In genomic region chr22:46844606-46845210, GRCh38 we compare ENCODE assay signal across 16 cellular contexts.
A peak's percentile ranks its signal among the peaks of the same experiment; 100 is the strongest.
DNase-seq lines count a peak whose midpoint lies in the region; ATAC-seq and TF ChIP-seq lines count a peak whose summit lies in the region.
"Had no signal": no experiment of that assay in that cellular context is flagged by ENCODE, and none has a peak within 500 bp of the region (broad histone marks: within the 10 kb centered on the region; RNA-seq: fewer than 3 reads in every experiment).

No MANE protein-coding gene starts in this region.

- intact Hi-C loops in left ventricle myocardium inferior (cut with micrococcal nuclease) (no loop called here), Right ventricle myocardium superior (cut with DNase I) (loop anchor here (5.0 kb wide), 1 partner anchor 1648 kb away; no protein-coding TSS in a partner anchor)

- H3K4me2 ChIP-seq in fibroblast of lung (ENCODE audit: extremely low read depth, insufficient read depth, low read length) (peak overlapping the region; percentile 7), osteoblast (ENCODE audit: insufficient read depth, low read length) (peak overlapping the region; percentile 22)
- H3K4me2 ChIP-seq: A549 had no signal

- H3K36me3 ChIP-seq in left ventricle myocardium inferior: no peaks in the 10 kb centered on the region
- H3K36me3 ChIP-seq in fibroblast of lung (ENCODE audit: control insufficient read depth, insufficient read depth, low read length): no peaks in the 10 kb centered on the region
- H3K36me3 ChIP-seq in osteoblast (ENCODE audit: insufficient read depth, low read length): no peaks in the 10 kb centered on the region
- H3K36me3 ChIP-seq in HAP-1 (replicated peaks): no peaks in the 10 kb centered on the region

- no peak overlapping the region for H3K4me3 Mint-ChIP-seq in glutamatergic neuron (ENCODE audit: unreplicated experiment)
- H3K4me3 Mint-ChIP-seq: activated B cell treated with CpG ODN at 0.5 μM for 24 hours; central memory CD8-positive, alpha-beta T cell; IgD-negative memory B cell had no signal

- H3K27ac ChIP-seq in left ventricle myocardium inferior (replicated peaks) (peak overlapping the region; percentile 20), fibroblast of lung (ENCODE audit: insufficient read depth, low read length) (no peak overlapping the region), osteoblast (ENCODE audit: low read depth, low read length) (no peak overlapping the region)
- H3K27ac ChIP-seq: A549, right lobe of liver had no signal

- no peak for TF ChIP-seq CTCF in left ventricle myocardium inferior (IDR thresholded peaks at IDR 0.05; ENCODE audit: borderline replicate concordance)
- TF ChIP-seq CTCF in fibroblast of lung (conservative IDR thresholded peaks at IDR 0.05 in 1 of 2, IDR thresholded peaks at IDR 0.05 in 1 of 2; ENCODE audit: low read depth in 1 of 2, low read length in 2 of 2): no peak
- TF ChIP-seq CTCF in osteoblast (IDR thresholded peaks at IDR 0.05; ENCODE audit: extremely low read depth, low read depth, low read length): no peak
- TF ChIP-seq CTCF in glutamatergic neuron (IDR thresholded peaks at IDR 0.05; ENCODE audit: partially characterized antibody, unreplicated experiment): no peak

- H3K79me2 ChIP-seq in fibroblast of lung (ENCODE audit: control insufficient read depth, insufficient read depth, low read length): no peaks in the 10 kb centered on the region
- H3K79me2 ChIP-seq in osteoblast (ENCODE audit: insufficient read depth, low read length): peaks cover 21% of the 10 kb centered on the region

- H3K27me3 ChIP-seq in left ventricle myocardium inferior (ENCODE audit: low read depth) (no peaks in the 10 kb centered on the region), fibroblast of lung (ENCODE audit: control insufficient read depth, insufficient read depth, low read length) (no peaks in the 10 kb centered on the region), osteoblast (ENCODE audit: insufficient read depth, low read length) (no peaks in the 10 kb centered on the region), HAP-1 (ENCODE audit: low read depth) (no peaks in the 10 kb centered on the region)
- H3K27me3 ChIP-seq: right lobe of liver had no signal

- no peak for DNase-seq in left ventricle myocardium inferior
- DNase-seq in Right ventricle myocardium superior: no peak
- DNase-seq in fibroblast of lung (ENCODE audit: low read depth in 2 of 2): no peak
- no peak for DNase-seq in osteoblast (ENCODE audit: insufficient read length, low spot score, missing footprints)
- DNase-seq in T-helper 1 cell: no peak
- no peak for DNase-seq in HAP-1 (ENCODE audit: low spot score in 2 of 2)
- DNase-seq in glutamatergic neuron: no peak
- DNase-seq: activated B cell treated with CpG ODN at 0.5 μM for 24 hours; NCI-H526; right lobe of liver; stimulated activated naive CD4-positive, alpha-beta T cell treated with Interleukin-2 at 50 U/mL for 16 hours had no signal

- H3K9ac ChIP-seq in fibroblast of lung (ENCODE audit: insufficient read depth, low read length): no peak overlapping the region

- H3K27me3 Mint-ChIP-seq in glutamatergic neuron (ENCODE audit: unreplicated experiment): peaks cover 2% of the 10 kb centered on the region
- H3K27me3 Mint-ChIP-seq: activated B cell treated with CpG ODN at 0.5 μM for 24 hours; central memory CD8-positive, alpha-beta T cell; IgD-negative memory B cell had no signal

- H3K9me3 ChIP-seq in left ventricle myocardium inferior (replicated peaks): no peaks in the 10 kb centered on the region
- H3K9me3 ChIP-seq in fibroblast of lung (ENCODE audit: control insufficient read depth, insufficient read depth, low read depth, low read length): no peaks in the 10 kb centered on the region
- H3K9me3 ChIP-seq in osteoblast (ENCODE audit: low read depth, low read length): no peaks in the 10 kb centered on the region
- no peaks in the 10 kb centered on the region for H3K9me3 ChIP-seq in HAP-1
- H3K9me3 ChIP-seq: A549, right lobe of liver had no signal

- H3K4me1 ChIP-seq in left ventricle myocardium inferior (peaks cover 17% of the 10 kb centered on the region), fibroblast of lung (ENCODE audit: control insufficient read depth, extremely low read depth, insufficient read depth, low read length) (no peaks in the 10 kb centered on the region), osteoblast (ENCODE audit: insufficient read depth, low read length) (peaks cover 5% of the 10 kb centered on the region), HAP-1 (no peaks in the 10 kb centered on the region)
- H3K4me1 ChIP-seq: right lobe of liver had no signal

- peaks cover 6% of the 10 kb centered on the region for H3K4me1 Mint-ChIP-seq in glutamatergic neuron (ENCODE audit: low read depth, unreplicated experiment)

- H2AFZ ChIP-seq in fibroblast of lung (ENCODE audit: low read length) (no peak overlapping the region), osteoblast (ENCODE audit: low read length) (no peak overlapping the region)

- no peak overlapping the region for H3K27ac Mint-ChIP-seq in glutamatergic neuron (ENCODE audit: unreplicated experiment)
- H3K27ac Mint-ChIP-seq: activated B cell treated with CpG ODN at 0.5 μM for 24 hours had no signal

- H3K4me3 ChIP-seq in left ventricle myocardium inferior (peak overlapping the region; percentile 44), fibroblast of lung (replicated peaks in 1 of 4; ENCODE audit: control extremely low read depth in 1 of 4, insufficient read depth in 1 of 4, low read depth in 3 of 4, low read length in 4 of 4) (peak overlapping the region in 2 of 4 experiments; percentile 6 to 30), osteoblast (ENCODE audit: insufficient read depth, low read length) (no peak overlapping the region), HAP-1 (no peak overlapping the region)
- H3K4me3 ChIP-seq: A549, right lobe of liver had no signal

- in situ Hi-C loops in HAP-1 (cut with MboI; ENCODE audit: low sequenced_read_pairs): no loop called here

- ATAC-seq in Right ventricle myocardium superior (ENCODE audit: poor library complexity) (no peak), HG02852 (IDR thresholded peaks at IDR 0.05; ENCODE audit: unreplicated experiment) (no peak)
- ATAC-seq: A549 had no signal

- H3K9me3 Mint-ChIP-seq in glutamatergic neuron (ENCODE audit: unreplicated experiment): peaks cover 9% of the 10 kb centered on the region
- H3K9me3 Mint-ChIP-seq: activated B cell treated with CpG ODN at 0.5 μM for 24 hours; activated naive CD4-positive, alpha-beta T cell treated with anti-CD3 and anti-CD28 coated beads, Interleukin-2, amount 50 U/mL, for 72 hours; central memory CD8-positive, alpha-beta T cell; IgD-negative memory B cell had no signal

- H4K20me1 ChIP-seq in fibroblast of lung (ENCODE audit: control insufficient read depth, extremely low read depth, insufficient read depth, low read length): no peaks in the 10 kb centered on the region
- H4K20me1 ChIP-seq in osteoblast (ENCODE audit: insufficient read depth, low read length): peaks cover 52% of the 10 kb centered on the region

- peaks cover 10% of the 10 kb centered on the region for H3K36me3 Mint-ChIP-seq in glutamatergic neuron (ENCODE audit: unreplicated experiment)
